ENCODE assay signal across 1 cellular context in the genomic region with DNA sequence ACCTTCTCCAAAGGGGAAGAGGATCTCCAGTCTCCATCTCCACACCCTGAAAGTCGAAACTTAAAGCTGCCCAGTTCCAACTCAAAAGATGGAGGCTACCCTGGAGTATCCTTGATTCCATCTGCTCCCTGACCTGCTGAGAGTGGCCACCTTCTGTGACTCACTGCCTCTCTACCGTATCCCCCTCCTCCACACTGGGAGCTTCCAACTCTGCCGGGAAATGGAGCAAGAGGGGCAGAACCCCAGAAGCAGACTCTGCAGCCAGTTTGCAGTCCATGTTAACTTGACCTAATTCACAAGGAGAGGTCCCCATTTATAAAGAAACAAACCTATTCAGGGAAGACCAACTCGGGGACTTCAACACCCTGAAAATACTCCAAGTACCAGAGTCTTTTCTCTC.
TF ChIP-seq lines count a peak whose summit lies in the region.

No MANE protein-coding gene starts in this region.

TF ChIP-seq in K562, 482 proteins besides CTCF, POLR2A, EP300 and RAD21:
- TF ChIP-seq HDAC1 (IDR thresholded peaks at IDR 0.05) (no peak), PCBP1 (IDR thresholded peaks at IDR 0.05; ENCODE audit: low read depth, low read length, poor library complexity, severe bottlenecking) (no peak), ZNF12 (CRISPR knock-in tag; IDR thresholded peaks at IDR 0.05) (no peak), MAFG (tag; conservative IDR thresholded peaks at IDR 0.05) (no peak), DACH1 (IDR thresholded peaks at IDR 0.05; ENCODE audit: partially characterized antibody) (no peak), ZNF124 (CRISPR knock-in tag; IDR thresholded peaks at IDR 0.05) (no peak), SMARCE1 (IDR thresholded peaks at IDR 0.05) (no peak), POLR3G (IDR thresholded peaks at IDR 0.05; ENCODE audit: extremely low read depth, insufficient read length, insufficient replicate concordance) (no peak), HDGF (IDR thresholded peaks at IDR 0.05) (no peak), LARP7 (IDR thresholded peaks at IDR 0.05) (no peak), MYC (IDR thresholded peaks at IDR 0.05; ENCODE audit: low read depth, low read length) (no peak), MYC (CRISPR knock-in tag; IDR thresholded peaks at IDR 0.05; ENCODE audit: borderline replicate concordance, low read depth) (no peak), XRCC5 (IDR thresholded peaks at IDR 0.05; ENCODE audit: low read depth, low read length) (no peak), SREBF1 (IDR thresholded peaks at IDR 0.05; ENCODE audit: borderline replicate concordance, low read depth, low read length) (no peak), BRD4 (IDR thresholded peaks at IDR 0.05) (no peak), BDP1 (IDR thresholded peaks at IDR 0.05; ENCODE audit: insufficient read depth, insufficient read length) (no peak), KLF1 (tag; IDR thresholded peaks at IDR 0.05) (no peak), GABPB1 (CRISPR knock-in tag; IDR thresholded peaks at IDR 0.05) (no peak)
- TF ChIP-seq, protein P1, sequence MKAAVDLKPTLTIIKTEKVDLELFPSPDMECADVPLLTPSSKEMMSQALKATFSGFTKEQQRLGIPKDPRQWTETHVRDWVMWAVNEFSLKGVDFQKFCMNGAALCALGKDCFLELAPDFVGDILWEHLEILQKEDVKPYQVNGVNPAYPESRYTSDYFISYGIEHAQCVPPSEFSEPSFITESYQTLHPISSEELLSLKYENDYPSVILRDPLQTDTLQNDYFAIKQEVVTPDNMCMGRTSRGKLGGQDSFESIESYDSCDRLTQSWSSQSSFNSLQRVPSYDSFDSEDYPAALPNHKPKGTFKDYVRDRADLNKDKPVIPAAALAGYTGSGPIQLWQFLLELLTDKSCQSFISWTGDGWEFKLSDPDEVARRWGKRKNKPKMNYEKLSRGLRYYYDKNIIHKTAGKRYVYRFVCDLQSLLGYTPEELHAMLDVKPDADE (conservative IDR thresholded peaks at IDR 0.05; ENCODE audit: control insufficient read depth, low read depth, low read length): no peak
- TF ChIP-seq, protein P2, sequence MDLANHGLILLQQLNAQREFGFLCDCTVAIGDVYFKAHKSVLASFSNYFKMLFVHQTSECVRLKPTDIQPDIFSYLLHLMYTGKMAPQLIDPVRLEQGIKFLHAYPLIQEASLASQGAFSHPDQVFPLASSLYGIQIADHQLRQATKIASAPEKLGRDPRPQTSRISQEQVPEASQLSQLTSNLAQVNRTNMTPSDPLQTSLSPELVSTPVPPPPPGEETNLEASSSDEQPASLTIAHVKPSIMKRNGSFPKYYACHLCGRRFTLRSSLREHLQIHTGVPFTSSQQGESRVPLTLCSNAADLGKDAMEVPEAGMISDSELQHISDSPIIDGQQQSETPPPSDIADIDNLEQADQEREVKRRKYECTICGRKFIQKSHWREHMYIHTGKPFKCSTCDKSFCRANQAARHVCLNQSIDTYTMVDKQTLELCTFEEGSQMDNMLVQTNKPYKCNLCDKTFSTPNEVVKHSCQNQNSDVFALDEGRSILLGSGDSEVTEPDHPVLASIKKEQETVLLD (IDR thresholded peaks at IDR 0.05): no peak
- TF ChIP-seq, protein P3, sequence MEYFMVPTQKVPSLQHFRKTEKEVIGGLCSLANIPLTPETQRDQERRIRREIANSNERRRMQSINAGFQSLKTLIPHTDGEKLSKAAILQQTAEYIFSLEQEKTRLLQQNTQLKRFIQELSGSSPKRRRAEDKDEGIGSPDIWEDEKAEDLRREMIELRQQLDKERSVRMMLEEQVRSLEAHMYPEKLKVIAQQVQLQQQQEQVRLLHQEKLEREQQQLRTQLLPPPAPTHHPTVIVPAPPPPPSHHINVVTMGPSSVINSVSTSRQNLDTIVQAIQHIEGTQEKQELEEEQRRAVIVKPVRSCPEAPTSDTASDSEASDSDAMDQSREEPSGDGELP (CRISPR knock-in tag; IDR thresholded peaks at IDR 0.05; ENCODE audit: borderline replicate concordance): no peak
